ENCODE assay signal across 8 cellular contexts in the genomic region with DNA sequence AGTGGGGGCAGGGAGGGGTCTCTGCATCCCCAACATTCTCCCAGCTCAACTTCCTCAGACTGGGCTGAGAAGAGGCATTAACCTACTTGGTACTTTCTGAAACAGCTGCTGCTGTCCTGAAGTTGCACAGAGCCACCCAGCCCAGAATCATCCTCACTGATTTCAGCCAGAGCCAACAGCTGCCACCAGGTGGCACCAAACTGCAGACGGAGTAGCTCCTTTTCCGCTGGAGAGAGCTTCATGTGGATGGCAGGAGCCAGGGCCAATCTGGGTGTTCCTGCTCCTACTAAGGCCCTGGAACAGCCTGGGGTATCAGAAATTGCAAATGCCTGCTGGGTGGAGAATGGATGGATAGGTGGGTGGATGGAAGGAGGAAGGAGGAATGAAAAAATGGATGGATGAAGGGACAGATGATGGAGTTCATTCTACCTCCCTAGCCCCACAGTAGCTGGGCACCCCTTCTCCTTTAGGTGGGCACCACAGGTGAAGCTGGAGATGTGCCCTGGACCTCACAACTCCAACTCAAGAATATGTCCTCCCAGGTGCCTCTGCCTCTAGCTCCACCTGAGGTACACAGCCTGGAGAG. TPM values are rescaled to one million over a fixed set of nuclear protein-coding genes. Genes with fewer than 3 reads are reported as not detected.
DNase-seq lines count a peak whose midpoint lies in the region; ATAC-seq, FAIRE-seq and TF ChIP-seq lines count a peak whose summit lies in the region.

No MANE protein-coding gene starts in this region.

- TF ChIP-seq CTCF in A549 (IDR thresholded peaks at IDR 0.05) (peak; percentile 82), GM13976 (IDR thresholded peaks at IDR 0.05; ENCODE audit: borderline replicate concordance, control extremely low read depth, extremely low read depth, insufficient read depth, missing control alignments) (peak; percentile 88), LNCaP clone FGC (IDR thresholded peaks at IDR 0.05; ENCODE audit: control insufficient read depth, extremely low read depth, insufficient read depth) (peak; percentile 96), heart right ventricle (IDR thresholded peaks at IDR 0.05) (peak; percentile 66 to 89 (median 86))

- intact Hi-C loops in heart right ventricle (cut with DNase I) = loop anchor here in 8 of 10 donors (1.0 to 10.0 kb wide), 7 partner anchors 26 to 423 kb away; no protein-coding TSS in a partner anchor

- DNase-seq in A549 (ENCODE audit: low read depth in 1 of 2, low spot score in 1 of 2) (peak; percentile 62 to 85), GM13976 (ENCODE audit: low spot score) (peak; percentile 85), LNCaP clone FGC (ENCODE audit: low read depth) (peak; percentile 47), SW 1271 (lab: John Stamatoyannopoulos, UW) (peak; percentile 28 to 40), heart right ventricle (peak; percentile 74 to 79), retina (peak; percentile 84)
- peak; percentile 29 for DNase-seq in activated naive CD8-positive, alpha-beta T cell treated with anti-CD3 and anti-CD28 coated beads, Interleukin-2, amount 50 U/mL, for 16 hours (ENCODE audit: low read depth, low spot score)

- CTCF ChIA-PET in A549 (lab: Yijun Ruan, JAX) = interaction anchor here (0.6 to 10.0 kb wide), 40 partner anchors 8 to 799 kb away, joined by 3 to 154 read pairs (median 4); no protein-coding TSS in a partner anchor

- H3K4me1 ChIP-seq in A549 (no peaks in the 10 kb centered on the region), heart right ventricle (peaks cover 0 to 32% (median 6%) of the 10 kb centered on the region in 9 donors)

- H3K27me3 ChIP-seq in heart right ventricle = peaks cover 0 to 30% (median 17%) of the 10 kb centered on the region in 7 donors

- no peaks in the 10 kb centered on the region for H3K36me3 ChIP-seq in heart right ventricle

- ATAC-seq in A549 = peak; percentile 90 to 97
- ATAC-seq in heart right ventricle = peak; percentile 63 to 85 (median 78)
- ATAC-seq in GM21360 (IDR thresholded peaks at IDR 0.05; ENCODE audit: unreplicated experiment) = no peak

- in situ Hi-C loops in GM13976 (cut with MboI; ENCODE audit: low sequenced_read_pairs, unreplicated experiment) = no loop called here

- POLR2A ChIA-PET in A549 (lab: Yijun Ruan, JAX) = interaction anchor here (1.0 kb wide), 1 partner anchor 111 kb away, joined by 5 read pairs; no protein-coding TSS in a partner anchor

- TF ChIP-seq EP300 in A549 (IDR thresholded peaks at IDR 0.05) = no peak

- H3K9me3 ChIP-seq in A549 (no peaks in the 10 kb centered on the region), heart right ventricle (no peaks in the 10 kb centered on the region)

- H3K27ac ChIP-seq in A549 = no peak overlapping the region
- H3K27ac ChIP-seq in heart right ventricle = no peak overlapping the region

- 0% methylated on average over 1 of the region's 2 CpGs for WGBS in A549 (ENCODE audit: missing lambda C conversion rate)
- 4 to 6% methylated on average over 2 of the region's 2 CpGs for WGBS in heart right ventricle, 2 donors

- H3K4me3 ChIP-seq in A549 (no peak overlapping the region), LNCaP clone FGC (ENCODE audit: low read depth, low read length) (no peak overlapping the region), heart right ventricle (no peak overlapping the region)

- TF ChIP-seq RAD21 in A549 (conservative IDR thresholded peaks at IDR 0.05 in 1 of 2, IDR thresholded peaks at IDR 0.05 in 1 of 2) = peak; percentile 68 to 75

- TF ChIP-seq POLR2A in A549 (IDR thresholded peaks at IDR 0.05; ENCODE audit: low read length) = no peak

- H3K4me2 ChIP-seq in A549 = no peak overlapping the region

- peak; percentile 28 for FAIRE-seq in A549 (lab: Jason Lieb, UNC)

TF ChIP-seq in A549, 52 proteins besides CTCF, POLR2A, EP300 and RAD21:
- peak; percentile 83 for TF ChIP-seq SMC3 (IDR thresholded peaks at IDR 0.05)
- TF ChIP-seq RNF2 (IDR thresholded peaks at IDR 0.05; ENCODE audit: borderline replicate concordance, low read depth) = no peak
TF ChIP-seq in A549: peak in this region for 1.

RNA-seq across cellular contexts. Expression of a gene that starts 11.8 kb away (rescaled TPM):
- polyA plus RNA-seq in A549 (2011; rRNA removed) (not detected in 2 replicates), A549 (2017; fragmentation: RNase III; extraction: RNeasy Plus Mini Kit Qiagen cat#74134 plus additional on column Dnase treatment) (not detected in 3 replicates), heart right ventricle (not detected)
- not detected in 2 replicates for polyA plus RNA-seq in A549 (2012; cell fraction: cytosol; rRNA removed)
- not detected in 2 replicates for polyA plus RNA-seq in A549 (2012; cell fraction: nucleus; rRNA removed)
- polyA minus RNA-seq in A549 (2011; rRNA and poly(A)+ RNA removed) = not detected in 2 replicates
- total RNA-seq in heart right ventricle = not detected

Comparison
In these comparisons a context has a peak if more than half of its experiments do, and no peak if none do; other contexts are left out.
1. DNase-seq: peak in every context shown above with its lines; median percentile 85 in GM13976; 84 in retina; 76 in heart right ventricle; 74 in A549; 47 in LNCaP clone FGC; 34 in SW 1271; 29 in activated naive CD8-positive, alpha-beta T cell treated with anti-CD3 and anti-CD28 coated beads, Interleukin-2, amount 50 U/mL, for 16 hours.